ENCODE assay signal across 13 cellular contexts in genomic region chr12:27208414-27208750, GRCh38. TPM values are rescaled to one million over a fixed set of nuclear protein-coding genes. Genes with fewer than 3 reads are reported as not detected.
DNase-seq lines count a peak whose midpoint lies in the region; ATAC-seq and TF ChIP-seq lines count a peak whose summit lies in the region.
"Had no signal": no experiment of that assay in that cellular context is flagged by ENCODE, and none has a peak within 500 bp of the region (broad histone marks: within the 10 kb centered on the region; RNA-seq: fewer than 3 reads in every experiment).

No MANE protein-coding gene starts in this region.

- no peaks in the 10 kb centered on the region for H3K9me3 ChIP-seq in ascending aorta

- no peak for TF ChIP-seq CTCF in ascending aorta (IDR thresholded peaks at IDR 0.05)

- intact Hi-C loops in ascending aorta (cut with DNase I) = no loop called here

- no peak overlapping the region for H3K4me3 ChIP-seq in ascending aorta
- H3K4me3 ChIP-seq: left ventricle myocardium inferior had no signal

- H3K4me1 ChIP-seq in ascending aorta = no peaks in the 10 kb centered on the region
- H3K4me1 ChIP-seq: left ventricle myocardium inferior had no signal

- no peak overlapping the region for H3K27ac ChIP-seq in ascending aorta
- H3K27ac ChIP-seq: left ventricle myocardium inferior had no signal

- no peaks in the 10 kb centered on the region for H3K27me3 ChIP-seq in ascending aorta

- no peaks in the 10 kb centered on the region for H3K36me3 ChIP-seq in ascending aorta
- H3K36me3 ChIP-seq: left ventricle myocardium inferior had no signal

- no peak for DNase-seq in stimulated activated CD4-positive, alpha-beta T cell treated with anti-CD3 and anti-CD28 coated beads, Interleukin-12 subunit alpha, Interleukin-12 subunit beta, amount 100 ng/mL, for 4 hours
- DNase-seq in hepatic stellate cell (ENCODE audit: low spot score) (no peak), middle frontal gyrus (ENCODE audit: extremely low spot score, low spot score) (no peak), ascending aorta (ENCODE audit: low spot score in 2 of 2) (no peak)
- DNase-seq: activated CD4-positive, alpha-beta T cell treated with anti-CD3 and anti-CD28 coated beads, Interleukin-2, amount 50 U/mL, for 1 hour; cortex of kidney; DMS153; left ventricle myocardium inferior; T-helper 9 cell had no signal

- ATAC-seq in GM18508 (IDR thresholded peaks at IDR 0.05; ENCODE audit: insufficient read depth, unreplicated experiment) (peak; percentile 7), GM19452 (IDR thresholded peaks at IDR 0.05; ENCODE audit: unreplicated experiment) (peak; percentile 20), HG02678 (IDR thresholded peaks at IDR 0.05; ENCODE audit: unreplicated experiment) (peak; percentile 27), HG03432 (IDR thresholded peaks at IDR 0.05; ENCODE audit: unreplicated experiment) (peak; percentile 28)

RNA-seq across cellular contexts. Expression of gene STK38L, which starts 35.7 kb away (rescaled TPM):
- total RNA-seq in ascending aorta = 137 TPM
